22 cellular contexts compared by ENCODE assay signal in genomic region chr7:120165231-120165630, GRCh38.
DNase-seq lines count a peak whose midpoint lies in the region; ATAC-seq, FAIRE-seq and TF ChIP-seq lines count a peak whose summit lies in the region.
"Had no signal": no experiment of that assay in that cellular context is flagged by ENCODE, and none has a peak within 500 bp of the region (broad histone marks: within the 10 kb centered on the region; RNA-seq: fewer than 3 reads in every experiment).

No MANE protein-coding gene starts in this region.

- DNase-seq in D721Med (ENCODE audit: insufficient read length, low spot score) (no peak), GM23338 (ENCODE audit: low spot score) (no peak), fibroblast of mammary gland (ENCODE audit: low read depth) (peak; percentile 39), DMS 273 treated with DMSO at 0.1 percent for 48 hours (lab: John Stamatoyannopoulos, UW) (no peak), RCC 7860 (ENCODE audit: low spot score) (no peak), DMS53 (lab: John Stamatoyannopoulos, UW) (no peak)
- DNase-seq in stimulated activated CD8-positive, alpha-beta memory T cell treated with anti-CD3 and anti-CD28 coated beads, Interleukin-4, amount 100 ng/mL, for 48 hours: no peak
- DNase-seq: AML-193; BE2C; CD4-positive, alpha-beta T cell; CD8-positive, alpha-beta memory T cell; DMS153; DMS79; EL; GDM1; H7; HCEC 1CT had no signal

- H2AFZ ChIP-seq in GM23338: 0 out of 2 replicates have a peak overlapping the region, but pooled peaks have one; percentile 8

- H3K36me3 ChIP-seq in GM23338 (ENCODE audit: insufficient read depth): no peaks in the 10 kb centered on the region; the same call in 1 of the 2 replicates
- H3K36me3 ChIP-seq: BE2C; BLaER1 treated with 17β-estradiol and CSF1 and Interleukin-3, amounts not matched to agents 10 nM and 100 nM had no signal

- no peaks in the 10 kb centered on the region for H3K27me3 Mint-ChIP-seq in GM23338 (ENCODE audit: insufficient read depth, low read depth, poor library complexity)
- H3K27me3 Mint-ChIP-seq: CD4-positive, alpha-beta T cell had no signal

- H3K36me3 Mint-ChIP-seq in GM23338 (ENCODE audit: low read depth): peaks cover 7% of the 10 kb centered on the region; the same call in 2 of the 3 replicates
- H3K36me3 Mint-ChIP-seq: CD14-positive monocyte; CD8-positive, alpha-beta memory T cell had no signal

- H3K79me2 ChIP-seq in GM23338 (replicated peaks; ENCODE audit: insufficient read depth): no peaks in the 10 kb centered on the region

- no peak overlapping the region for H3K4me3 ChIP-seq in GM23338
- H3K4me3 ChIP-seq in fibroblast of mammary gland (ENCODE audit: control insufficient read depth, low read depth, low read length): no peak overlapping the region
- H3K4me3 ChIP-seq: BLaER1 treated with 17β-estradiol and CSF1 and Interleukin-3, amounts not matched to agents 10 nM and 100 nM had no signal

- ATAC-seq in GM23338: no peak

- H3K9me3 Mint-ChIP-seq in GM23338: peaks cover 13% of the 10 kb centered on the region

- peak; percentile 11 for FAIRE-seq in D721Med (lab: Jason Lieb, UNC)
- FAIRE-seq in RCC 7860 (lab: Jason Lieb, UNC): no peak
- FAIRE-seq: GM12891, GM18507, H1 had no signal

- no peaks in the 10 kb centered on the region for H4K20me1 ChIP-seq in GM23338 (replicated peaks; ENCODE audit: insufficient read depth)
- H4K20me1 ChIP-seq: BLaER1 treated with 17β-estradiol and CSF1 and Interleukin-3, amounts not matched to agents 10 nM and 100 nM had no signal

- peaks cover 12% of the 10 kb centered on the region; the same call in 1 of the 2 replicates for H3K9me2 ChIP-seq in GM23338 (ENCODE audit: insufficient read depth)

- no peak overlapping the region for H3K4me3 Mint-ChIP-seq in GM23338
- H3K4me3 Mint-ChIP-seq: CD14-positive monocyte; CD4-positive, alpha-beta T cell; CD8-positive, alpha-beta memory T cell had no signal

- H3K27ac ChIP-seq in GM23338 (ENCODE audit: low read depth): no peak overlapping the region
- H3K27ac ChIP-seq: BLaER1 treated with 17β-estradiol and CSF1 and Interleukin-3, amounts not matched to agents 10 nM and 100 nM had no signal

- H3K4me2 ChIP-seq in GM23338: no peak overlapping the region
- H3K4me2 ChIP-seq: BLaER1 treated with 17β-estradiol and CSF1 and Interleukin-3, amounts not matched to agents 10 nM and 100 nM had no signal

- H3K27me3 ChIP-seq in GM23338 (ENCODE audit: insufficient read depth): no peaks in the 10 kb centered on the region
- H3K27me3 ChIP-seq: BE2C; BLaER1 treated with 17β-estradiol and CSF1 and Interleukin-3, amounts not matched to agents 10 nM and 100 nM had no signal

- TF ChIP-seq CTCF in D721Med (IDR thresholded peaks at IDR 0.05; ENCODE audit: insufficient read depth, missing control alignments) (no peak), GM23338 (conservative IDR thresholded peaks at IDR 0.05; ENCODE audit: low read depth in 2 of 2) (no peak), fibroblast of mammary gland (conservative IDR thresholded peaks at IDR 0.05; ENCODE audit: control insufficient read depth, insufficient read depth, low read depth, low read length) (no peak)

- H3F3A ChIP-seq in GM23338 (replicated peaks; ENCODE audit: low read depth): no peaks in the 10 kb centered on the region

- H3K27ac Mint-ChIP-seq in GM23338: no peak overlapping the region
- H3K27ac Mint-ChIP-seq: CD14-positive monocyte; CD4-positive, alpha-beta T cell; CD8-positive, alpha-beta memory T cell had no signal

- H3K4me1 Mint-ChIP-seq in GM23338: no peaks in the 10 kb centered on the region
- H3K4me1 Mint-ChIP-seq: CD14-positive monocyte; CD8-positive, alpha-beta memory T cell had no signal

- H3K4me1 ChIP-seq in GM23338 (ENCODE audit: insufficient read depth): no peaks in the 10 kb centered on the region
- H3K4me1 ChIP-seq: BE2C; BLaER1 treated with 17β-estradiol and CSF1 and Interleukin-3, amounts not matched to agents 10 nM and 100 nM had no signal

TF ChIP-seq in GM23338, 12 proteins besides CTCF, POLR2A, EP300 and RAD21:
- TF ChIP-seq ETS1 (IDR thresholded peaks at IDR 0.05) (no peak), NANOG (IDR thresholded peaks at IDR 0.05; ENCODE audit: borderline replicate concordance) (no peak), JUNB (IDR thresholded peaks at IDR 0.05; ENCODE audit: unreplicated experiment) (no peak)
